7 cellular contexts compared by ENCODE assay signal in the genomic region with DNA sequence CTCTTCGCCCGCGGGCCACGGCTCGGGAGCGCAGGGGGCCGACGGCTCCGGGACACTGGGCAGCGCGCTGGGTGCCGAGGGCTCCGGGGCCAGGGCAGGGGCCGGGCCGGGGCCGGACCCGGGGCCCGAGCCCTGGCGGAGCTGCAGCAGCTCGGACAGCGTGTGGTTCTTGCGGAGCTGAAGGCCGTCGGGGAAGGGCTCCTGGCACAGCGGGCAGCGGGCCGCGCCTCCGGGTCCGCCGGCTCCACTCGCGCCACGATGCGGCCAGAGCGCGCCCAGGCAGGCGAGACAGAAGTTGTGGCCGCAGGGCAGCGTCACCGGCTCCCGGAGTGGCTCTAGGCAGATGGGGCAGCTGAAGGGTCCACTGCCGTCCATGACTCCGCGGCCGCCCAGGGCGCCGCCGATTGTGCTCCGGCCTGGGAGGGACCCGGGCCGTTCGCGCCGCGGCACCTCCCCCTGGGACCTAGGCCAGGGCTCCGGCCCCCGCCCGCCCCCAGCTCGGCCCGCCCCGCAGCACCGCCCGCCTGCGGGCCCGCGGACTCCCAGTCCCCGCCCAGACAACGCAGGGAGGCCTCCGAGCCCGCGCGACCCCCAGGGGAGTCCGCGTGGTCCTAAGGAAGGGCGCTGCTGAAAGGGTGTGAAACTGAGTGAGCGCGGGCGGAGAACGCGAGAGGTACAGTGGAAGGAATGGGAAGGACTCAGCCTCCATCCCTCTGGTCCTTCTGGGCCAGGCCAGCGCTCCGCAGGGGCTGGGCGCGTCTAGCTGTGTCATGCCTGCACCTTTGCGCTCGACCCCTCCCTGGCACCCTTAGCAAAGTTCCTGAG. TPM values are rescaled to one million over a fixed set of nuclear protein-coding genes. Genes with fewer than 3 reads are reported as not detected.
DNase-seq lines count a peak whose midpoint lies in the region; TF ChIP-seq lines count a peak whose summit lies in the region.

TRIM47 (minus strand) TSS at position 408 of the 825 bp plus-strand sequence; CDS start at position 375, 33 bp downstream.

- H3K9me3 ChIP-seq in HUES64 (ENCODE audit: insufficient read depth, low read depth, low read length), result no peaks in the 10 kb centered on the region

- H3K4me3 Mint-ChIP-seq in nephron, result peak within 1 kb of the TSS; percentile 76 to 92 (median 83)

- H3K9ac ChIP-seq in HUES64 (ENCODE audit: low read depth, low read length), result peak within 1 kb of the TSS; percentile 73

- H3K36me3 Mint-ChIP-seq in nephron (ENCODE audit: low read depth), result no peaks in the 10 kb centered on the region

- TF ChIP-seq CTCF in GM12864 (IDR thresholded peaks at IDR 0.05; ENCODE audit: low read depth, low read length, missing control alignments), result no peak
- TF ChIP-seq CTCF in foreskin fibroblast (IDR thresholded peaks at IDR 0.05; ENCODE audit: low read depth, low read length), result no peak
- TF ChIP-seq CTCF in nephron (IDR thresholded peaks at IDR 0.05; ENCODE audit: unreplicated experiment in 3 of 3), result no peak

- H3K36me3 ChIP-seq in HUES64 (ENCODE audit: insufficient read depth, low read length), result no peaks in the 10 kb centered on the region

- H3K9me3 Mint-ChIP-seq in nephron, result no peaks in the 10 kb centered on the region

- H3K27ac ChIP-seq in HUES64 (ENCODE audit: low read depth, low read length), result no peak within 1 kb of the TSS

- peak within 1 kb of the TSS; percentile 50 for H3K4me3 ChIP-seq in GM12864 (ENCODE audit: low read depth, low read length)
- H3K4me3 ChIP-seq in HUES64 (ENCODE audit: low read length), result peak within 1 kb of the TSS; percentile 64
- H3K4me3 ChIP-seq in foreskin fibroblast (ENCODE audit: low read depth in 1 of 2, low read length in 2 of 2), result peak within 1 kb of the TSS; percentile 62 to 78

- H3K27me3 ChIP-seq in HUES64 (ENCODE audit: insufficient read depth, low read length), result peaks cover 33% of the 10 kb centered on the region

- peak within 1 kb of the TSS; percentile 36 to 89 (median 84) for H3K27ac Mint-ChIP-seq in nephron

- peaks cover 45% of the 10 kb centered on the region for H3K27me3 Mint-ChIP-seq in nephron (ENCODE audit: low read depth)

- no peak for DNase-seq in GM12864 (ENCODE audit: low read depth)
- peak; percentile 42 to 76 for DNase-seq in foreskin fibroblast
- no peak for DNase-seq in NOMO-1 treated with dmso at 0.1 percent for 144 hours (lab: John Stamatoyannopoulos, UW; ENCODE audit: unreplicated experiment)
- DNase-seq in stimulated activated naive CD4-positive, alpha-beta T cell treated with Interleukin-2 at 50 U/mL for 16 hours (lab: John Stamatoyannopoulos, UW), result no peak

- peaks cover 14% of the 10 kb centered on the region for H3K4me1 Mint-ChIP-seq in nephron

- POLR2A ChIA-PET in activated CD8-positive, alpha-beta memory T cell treated with anti-CD3 and anti-CD28 coated beads for 36 hours (lab: Charles Lee), result interaction anchor here (0.7 to 1.4 kb wide), 4 partner anchors 17 to 26 kb away, joined by 3 to 5 read pairs (median 4); partner anchors contain the start of genes MRPL38 and TRIM65

- CTCF ChIA-PET in activated CD8-positive, alpha-beta memory T cell treated with anti-CD3 and anti-CD28 coated beads for 36 hours (lab: Charles Lee), result interaction anchor here (0.5 to 8.2 kb wide), 6 partner anchors 13 to 73 kb away, joined by 3 to 62 read pairs (median 14); partner anchors contain the start of gene TRIM65

- WGBS in HUES64, result 4% methylated on average over 87 of the region's 87 CpGs

- H3K4me1 ChIP-seq in HUES64 (ENCODE audit: insufficient read depth, low read length), result 0 out of 2 replicates have a peak, but pooled peaks cover 9% of the 10 kb centered on the region

RNA-seq across cellular contexts. Expression of gene TRIM47, which starts in this region (rescaled TPM):
- polyA plus RNA-seq in HUES64 (2013, experiment 1 of 2), result 2.8 TPM
- 4.8 TPM for polyA plus RNA-seq in HUES64 (2013, experiment 2 of 2)
- 10 to 100 TPM; 15.6 to 17.5 TPM for total RNA-seq in activated CD8-positive, alpha-beta memory T cell treated with anti-CD3 and anti-CD28 coated beads for 36 hours

Comparison
In these comparisons a context has a peak if more than half of its experiments do, and no peak if none do; other contexts are left out.
1. DNase-seq: peak in foreskin fibroblast (2 of 2); none in GM12864 (single experiment), NOMO-1 treated with dmso at 0.1 percent for 144 hours (single experiment) and stimulated activated naive CD4-positive, alpha-beta T cell treated with Interleukin-2 at 50 U/mL for 16 hours (single experiment).
2. Peak in every context shown above with its lines, with median percentiles within 50 percentile points of each other: H3K4me3 ChIP-seq.